Comparison of ENCODE assay signal across 8 cellular contexts in the genomic region with DNA sequence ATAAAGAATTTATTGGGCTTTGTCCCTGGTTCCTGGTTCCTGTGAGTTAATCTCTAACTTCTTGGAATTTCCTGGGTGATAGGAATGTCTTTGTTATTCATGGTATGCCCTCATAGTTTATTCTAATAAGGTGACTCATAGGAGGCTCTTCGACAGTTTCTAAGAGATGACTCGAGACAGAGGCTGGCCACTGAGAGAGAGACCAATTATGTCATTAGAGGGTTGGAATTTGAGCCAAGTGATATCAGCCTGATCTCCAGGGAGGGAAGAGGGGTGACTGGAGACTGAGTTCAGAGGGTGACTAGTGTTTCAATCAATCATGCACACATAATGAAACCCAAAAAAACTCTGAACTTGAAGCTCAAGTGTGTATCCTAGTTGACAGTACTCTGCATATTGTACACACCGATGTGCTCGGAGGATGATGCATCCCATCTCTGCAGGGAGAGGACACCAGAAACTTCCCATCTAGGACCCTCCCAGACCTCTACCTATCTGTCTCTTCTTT.
DNase-seq lines count a peak whose midpoint lies in the region; ATAC-seq and TF ChIP-seq lines count a peak whose summit lies in the region.

No MANE protein-coding gene starts in this region.

- TF ChIP-seq POLR2A in erythroblast (IDR thresholded peaks at IDR 0.05; ENCODE audit: low read length): no peak

- peak; percentile 94 for DNase-seq in GM04503 (ENCODE audit: low read depth)
- peak; percentile 89 for DNase-seq in NCI-H69 (lab: John Stamatoyannopoulos, UW)
- peak; percentile 74 to 81 for DNase-seq in erythroblast (lab: John Stamatoyannopoulos, UW)
- DNase-seq in non-pigmented ciliary epithelial cell (ENCODE audit: low read depth): peak; percentile 90
- DNase-seq in RPMI8226: no peak
- DNase-seq in hypothalamus (lab: John Stamatoyannopoulos, UW): no peak

- no peak for ATAC-seq in HG03097 (IDR thresholded peaks at IDR 0.05; ENCODE audit: low FRiP score, unreplicated experiment)
- no peak for ATAC-seq in GM21723 (IDR thresholded peaks at IDR 0.05; ENCODE audit: unreplicated experiment)

Comparison
In these comparisons a context has a peak if more than half of its experiments do, and no peak if none do; other contexts are left out.
1. DNase-seq: peak in GM04503 (single experiment), NCI-H69 (single experiment), erythroblast (2 of 2) and non-pigmented ciliary epithelial cell (single experiment); none in RPMI8226 (single experiment) and hypothalamus (0 of 51).